22 cellular contexts compared by ENCODE assay signal in genomic region chr17:79651751-79652150, GRCh38.
DNase-seq lines count a peak whose midpoint lies in the region; ATAC-seq and TF ChIP-seq lines count a peak whose summit lies in the region.
"Had no signal": no experiment of that assay in that cellular context is flagged by ENCODE, and none has a peak within 500 bp of the region (broad histone marks: within the 10 kb centered on the region; RNA-seq: fewer than 3 reads in every experiment).

No MANE protein-coding gene starts in this region.

- DNase-seq in HEK293T (ENCODE audit: extremely low spot score): peak; percentile 1
- DNase-seq in NCI-H82 (lab: John Stamatoyannopoulos, UW): peak; percentile 82
- peak; percentile 69 for DNase-seq in left kidney (ENCODE audit: low read depth, low spot score)
- DNase-seq in hippocampal formation (lab: John Stamatoyannopoulos, UW): no peak
- DNase-seq in NCI-H2227 (lab: John Stamatoyannopoulos, UW; ENCODE audit: unreplicated experiment): no peak
- DNase-seq: activated B cell treated with CpG ODN at 0.5 μM for 24 hours; activated CD8-positive, alpha-beta T cell treated with anti-CD3 and anti-CD28 coated beads for 36 hours; activated naive CD4-positive, alpha-beta T cell treated with anti-CD3 and anti-CD28 coated beads, Interleukin-2, amount 50 U/mL, for 16 hours; activated T-cell treated with anti-CD3 and anti-CD28 coated beads, Interleukin-2, amount 50 U/mL, for 48 hours; aorta; CD8-positive, alpha-beta memory T cell; central memory CD4-positive, alpha-beta T cell; effector CD4-positive, alpha-beta T cell; IMR-90; NCI-H146; stimulated activated CD4-positive, alpha-beta T cell treated with anti-CD3 and anti-CD28 coated beads, Interleukin-1b, Interleukin-23, amount 100 ng/mL, for 48 hours; stimulated activated naive CD4-positive, alpha-beta T cell treated with Interleukin-2 at 50 U/mL for 16 hours; T-helper 9 cell had no signal

- ATAC-seq in HG03045 (IDR thresholded peaks at IDR 0.05; ENCODE audit: unreplicated experiment): no peak
- ATAC-seq: activated CD8-positive, alpha-beta T cell treated with anti-CD3 and anti-CD28 coated beads for 36 hours had no signal

- POLR2A ChIA-PET in HEK293T (lab: Yijun Ruan, JAX): no interaction called here

- H3K9me3 ChIP-seq in stomach smooth muscle (ENCODE audit: control insufficient read depth in 2 of 2, low read length in 2 of 2): no peaks in the 10 kb centered on the region

- peak overlapping the region; percentile 24 for H3K27ac ChIP-seq in stomach smooth muscle (ENCODE audit: low read length)
- H3K27ac ChIP-seq: parathyroid adenoma, tibial artery had no signal

- CTCF ChIA-PET in HEK293T (lab: Yijun Ruan, JAX): no interaction called here

- H3K9ac ChIP-seq in stomach smooth muscle (ENCODE audit: low read length in 2 of 2): no peak overlapping the region
- H3K9ac ChIP-seq: parathyroid adenoma had no signal

- H3K4me3 ChIP-seq in stomach smooth muscle (ENCODE audit: low read length in 2 of 2): no peak overlapping the region
- H3K4me3 ChIP-seq: tibial artery had no signal

- no peaks in the 10 kb centered on the region for H3K36me3 ChIP-seq in stomach smooth muscle (ENCODE audit: control insufficient read depth in 2 of 2, insufficient read depth in 2 of 2, low read length in 2 of 2)
- H3K36me3 ChIP-seq: tibial artery had no signal

- peaks cover 3% of the 10 kb centered on the region for H3K4me1 ChIP-seq in stomach smooth muscle (ENCODE audit: control insufficient read depth, insufficient read depth, low read length)
- H3K4me1 ChIP-seq: parathyroid adenoma, tibial artery had no signal

- H3K27me3 ChIP-seq in stomach smooth muscle (ENCODE audit: control insufficient read depth in 1 of 2, insufficient read depth in 2 of 2, low read length in 2 of 2): peaks cover 0 to 7% of the 10 kb centered on the region in 2 donors

TF ChIP-seq in HEK293T, 16 proteins besides CTCF, POLR2A, EP300 and RAD21:
- TF ChIP-seq HDGF (IDR thresholded peaks at IDR 0.05; ENCODE audit: borderline replicate concordance): no peak
- TF ChIP-seq ARNT (IDR thresholded peaks at IDR 0.05): no peak
- no peak for TF ChIP-seq CTBP1 (IDR thresholded peaks at IDR 0.05; ENCODE audit: borderline replicate concordance)
- no peak for TF ChIP-seq ZNF384 (IDR thresholded peaks at IDR 0.05)
- TF ChIP-seq LEF1 (IDR thresholded peaks at IDR 0.05; ENCODE audit: borderline replicate concordance): no peak
- TF ChIP-seq PKNOX1 (IDR thresholded peaks at IDR 0.05): no peak
- no peak for TF ChIP-seq SUZ12 (IDR thresholded peaks at IDR 0.05)
- TF ChIP-seq FOXM1 (IDR thresholded peaks at IDR 0.05; ENCODE audit: borderline replicate concordance): no peak
- no peak for TF ChIP-seq TARDBP (IDR thresholded peaks at IDR 0.05)
- no peak for TF ChIP-seq SP1 (IDR thresholded peaks at IDR 0.05)
- TF ChIP-seq L3MBTL2 (conservative IDR thresholded peaks at IDR 0.05): no peak
- no peak for TF ChIP-seq FOXA1 (IDR thresholded peaks at IDR 0.05)

Comparison
In these comparisons a context has a peak if more than half of its experiments do, and no peak if none do; other contexts are left out.
1. DNase-seq: peak in HEK293T (single experiment), NCI-H82 (single experiment) and left kidney (single experiment); none in hippocampal formation (0 of 2) and NCI-H2227 (single experiment).